In genomic region chr2:64332300-64332699, GRCh38 we compare ENCODE assay signal across 1 cellular context.
TF ChIP-seq lines count a peak whose summit lies in the region.

No MANE protein-coding gene starts in this region.

TF ChIP-seq in H1, 55 proteins besides CTCF, POLR2A, EP300 and RAD21:
- TF ChIP-seq, protein P1, sequence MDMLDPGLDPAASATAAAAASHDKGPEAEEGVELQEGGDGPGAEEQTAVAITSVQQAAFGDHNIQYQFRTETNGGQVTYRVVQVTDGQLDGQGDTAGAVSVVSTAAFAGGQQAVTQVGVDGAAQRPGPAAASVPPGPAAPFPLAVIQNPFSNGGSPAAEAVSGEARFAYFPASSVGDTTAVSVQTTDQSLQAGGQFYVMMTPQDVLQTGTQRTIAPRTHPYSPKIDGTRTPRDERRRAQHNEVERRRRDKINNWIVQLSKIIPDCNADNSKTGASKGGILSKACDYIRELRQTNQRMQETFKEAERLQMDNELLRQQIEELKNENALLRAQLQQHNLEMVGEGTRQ (IDR thresholded peaks at IDR 0.05; ENCODE audit: low read length): no peak
- TF ChIP-seq ZNF274 (IDR thresholded peaks at IDR 0.05; ENCODE audit: borderline replicate concordance, extremely low read depth, low read length) (no peak), SIX5 (IDR thresholded peaks at IDR 0.05; ENCODE audit: low read depth, low read length) (no peak), CHD2 (IDR thresholded peaks at IDR 0.05; ENCODE audit: low read length) (no peak), HDAC6 (IDR thresholded peaks at IDR 0.05; ENCODE audit: low read depth, low read length) (no peak), BRCA1 (IDR thresholded peaks at IDR 0.05; ENCODE audit: low read depth, low read length) (no peak)
- TF ChIP-seq, protein P2, sequence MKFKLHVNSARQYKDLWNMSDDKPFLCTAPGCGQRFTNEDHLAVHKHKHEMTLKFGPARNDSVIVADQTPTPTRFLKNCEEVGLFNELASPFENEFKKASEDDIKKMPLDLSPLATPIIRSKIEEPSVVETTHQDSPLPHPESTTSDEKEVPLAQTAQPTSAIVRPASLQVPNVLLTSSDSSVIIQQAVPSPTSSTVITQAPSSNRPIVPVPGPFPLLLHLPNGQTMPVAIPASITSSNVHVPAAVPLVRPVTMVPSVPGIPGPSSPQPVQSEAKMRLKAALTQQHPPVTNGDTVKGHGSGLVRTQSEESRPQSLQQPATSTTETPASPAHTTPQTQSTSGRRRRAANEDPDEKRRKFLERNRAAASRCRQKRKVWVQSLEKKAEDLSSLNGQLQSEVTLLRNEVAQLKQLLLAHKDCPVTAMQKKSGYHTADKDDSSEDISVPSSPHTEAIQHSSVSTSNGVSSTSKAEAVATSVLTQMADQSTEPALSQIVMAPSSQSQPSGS (IDR thresholded peaks at IDR 0.05; ENCODE audit: low read length): no peak
